Comparison of ENCODE assay signal across 8 cellular contexts in genomic region chr15:68650901-68651709, GRCh38.
DNase-seq lines count a peak whose midpoint lies in the region; FAIRE-seq and TF ChIP-seq lines count a peak whose summit lies in the region.

No MANE protein-coding gene starts in this region.

- H3K36me3 ChIP-seq in PC-9 (ENCODE audit: low read depth) (no peaks in the 10 kb centered on the region), ascending aorta (no peaks in the 10 kb centered on the region), kidney (ENCODE audit: control insufficient read depth in 1 of 2, insufficient read depth in 2 of 2, low read length in 2 of 2) (no peaks in the 10 kb centered on the region)

- TF ChIP-seq CTCF in GM12865 (IDR thresholded peaks at IDR 0.05; ENCODE audit: insufficient read depth, low read depth, low read length, missing control alignments) (peak; percentile 82), PC-9 (conservative IDR thresholded peaks at IDR 0.05) (peak; percentile 66), ascending aorta (IDR thresholded peaks at IDR 0.05) (peak; percentile 42 to 62 (median 62)), kidney (IDR thresholded peaks at IDR 0.05; ENCODE audit: borderline replicate concordance, extremely low read depth, insufficient read depth) (peak; percentile 73)

- no TSS peak for BruUV-seq in PC-9 (replicated peaks; lab: Mats Ljungman, UMichigan)

- no peak overlapping the region for H3K4me2 ChIP-seq in PC-9

- DNase-seq in GM12865 (ENCODE audit: low read depth): peak; percentile 56
- DNase-seq in PC-9: peak in 1 of 2 experiments; percentile 31
- peak in 1 of 2 donors; percentile 75 for DNase-seq in ascending aorta (ENCODE audit: low spot score in 2 of 2)
- no peak for DNase-seq in kidney
- DNase-seq in stimulated activated CD8-positive, alpha-beta memory T cell treated with anti-CD3 and anti-CD28 coated beads, Interleukin-4, amount 100 ng/mL, for 24 hours (ENCODE audit: low read depth): peak; percentile 28
- no peak for DNase-seq in SIG-M5 treated with dmso at 0.1 percent for 504 hours (lab: John Stamatoyannopoulos, UW; ENCODE audit: unreplicated experiment)
- no peak for DNase-seq in HPDE6-E6E7 (ENCODE audit: extremely low spot score)
- no peak for DNase-seq in MV-4-11 (lab: John Stamatoyannopoulos, UW)

- no peaks in the 10 kb centered on the region for H3K4me1 ChIP-seq in PC-9 (replicated peaks; ENCODE audit: insufficient read depth)
- no peaks in the 10 kb centered on the region for H3K4me1 ChIP-seq in ascending aorta
- H3K4me1 ChIP-seq in kidney (ENCODE audit: control insufficient read depth in 1 of 2, insufficient read depth in 1 of 2, low read depth in 1 of 2, low read length in 2 of 2): peaks cover 0 to 7% of the 10 kb centered on the region in 2 donors

- no peak for FAIRE-seq in kidney (lab: Jason Lieb, UNC)

- POLR2A ChIA-PET in PC-9 (lab: Charles Lee; ENCODE audit: unreplicated experiment): no interaction called here

- H3K79me2 ChIP-seq in PC-9 (ENCODE audit: low read depth): no peaks in the 10 kb centered on the region

- CTCF ChIA-PET in PC-9 (lab: Charles Lee): interaction anchor here (0.6 kb wide), 1 partner anchor 1936 kb away, joined by 4 read pairs; no protein-coding TSS in a partner anchor

- H2AFZ ChIP-seq in PC-9: no peak overlapping the region

- no peak overlapping the region for H3K27ac ChIP-seq in PC-9
- no peak overlapping the region for H3K27ac ChIP-seq in ascending aorta
- H3K27ac ChIP-seq in kidney (ENCODE audit: low read depth in 2 of 2, low read length in 2 of 2): no peak overlapping the region

- no peaks in the 10 kb centered on the region for H3K27me3 ChIP-seq in PC-9 (ENCODE audit: insufficient read depth, low read depth)
- H3K27me3 ChIP-seq in ascending aorta: no peaks in the 10 kb centered on the region

- H3F3A ChIP-seq in PC-9 (ENCODE audit: insufficient read depth, low read depth): no peaks in the 10 kb centered on the region

- no peak overlapping the region for H3K4me3 ChIP-seq in GM12865 (ENCODE audit: low read depth, low read length)
- H3K4me3 ChIP-seq in PC-9: no peak overlapping the region
- H3K4me3 ChIP-seq in ascending aorta: no peak overlapping the region
- H3K4me3 ChIP-seq in kidney (ENCODE audit: low read length in 2 of 2): no peak overlapping the region

- no peaks in the 10 kb centered on the region for H3K9me3 ChIP-seq in PC-9 (ENCODE audit: insufficient read depth, low read depth)
- no peaks in the 10 kb centered on the region for H3K9me3 ChIP-seq in ascending aorta
- no peaks in the 10 kb centered on the region for H3K9me3 ChIP-seq in kidney (ENCODE audit: control insufficient read depth in 1 of 2, low read length in 2 of 2)

- H3K9me2 ChIP-seq in PC-9 (ENCODE audit: insufficient read depth): no peaks in the 10 kb centered on the region

- intact Hi-C loops in PC-9 (cut with micrococcal nuclease; ENCODE audit: unreplicated experiment): loop anchor here (5.0 kb wide), 1 partner anchor 94 kb away; no protein-coding TSS in a partner anchor
- intact Hi-C loops in ascending aorta (cut with DNase I): loop anchor here (5.0 kb wide), 1 partner anchor 94 kb away; no protein-coding TSS in a partner anchor
- intact Hi-C loops in kidney (cut with DNase I): no loop called here

- H4K20me1 ChIP-seq in PC-9 (ENCODE audit: insufficient read depth): no peaks in the 10 kb centered on the region

- H3K9ac ChIP-seq in kidney (ENCODE audit: low read length in 2 of 2): no peak overlapping the region

Comparison
In these comparisons a context has a peak if more than half of its experiments do, and no peak if none do; other contexts are left out.
1. DNase-seq: peak in GM12865 (single experiment) and stimulated activated CD8-positive, alpha-beta memory T cell treated with anti-CD3 and anti-CD28 coated beads, Interleukin-4, amount 100 ng/mL, for 24 hours (single experiment); none in kidney (single experiment), SIG-M5 treated with dmso at 0.1 percent for 504 hours (single experiment), HPDE6-E6E7 (single experiment) and MV-4-11 (single experiment).
2. Peak in every context shown above with its lines, with median percentiles within 50 percentile points of each other: CTCF ChIP-seq.